Comparison of ENCODE assay signal across 8 cellular contexts in genomic region chr16:68396481-68396880, GRCh38. TPM values are rescaled to one million over a fixed set of nuclear protein-coding genes. Genes with fewer than 3 reads are reported as not detected.
DNase-seq lines count a peak whose midpoint lies in the region; ATAC-seq and TF ChIP-seq lines count a peak whose summit lies in the region.

No MANE protein-coding gene starts in this region.

- no peaks in the 10 kb centered on the region for H3K79me1 ChIP-seq in neuronal stem cell (ENCODE audit: low read depth, low read length)

- POLR2A ChIA-PET in CD8-positive, alpha-beta T cell (lab: Charles Lee): interaction anchor here (0.7 to 1.6 kb wide), 3 partner anchors 74 to 125 kb away, joined by 3 to 5 read pairs (median 4); no protein-coding TSS in a partner anchor
- POLR2A ChIA-PET in HCT116 (lab: Charles Lee): no interaction called here

- H4K91ac ChIP-seq in neuronal stem cell (ENCODE audit: low read depth, low read length, poor library complexity): no peak overlapping the region

- no peak overlapping the region for H3K14ac ChIP-seq in neuronal stem cell (ENCODE audit: low read length)

- no TSS peak for BruUV-seq in HCT116 (replicated peaks; lab: Mats Ljungman, UMichigan)

- no peaks in the 10 kb centered on the region for H3K9me3 Mint-ChIP-seq in CD8-positive, alpha-beta T cell

- H2BK120ac ChIP-seq in neuronal stem cell (ENCODE audit: low read depth, low read length): no peak overlapping the region

- no peak overlapping the region for H3K27ac ChIP-seq in CD8-positive, alpha-beta T cell (ENCODE audit: low read depth, low read length)
- no peak overlapping the region for H3K27ac ChIP-seq in HCT116 (ENCODE audit: low read depth, low read length)
- no peak overlapping the region for H3K27ac ChIP-seq in neuronal stem cell (replicated peaks; ENCODE audit: low read length)

- H3K9ac ChIP-seq in HCT116 (ENCODE audit: low read length): no peak overlapping the region
- H3K9ac ChIP-seq in neuronal stem cell (ENCODE audit: low read depth, low read length, poor library complexity): no peak overlapping the region

- TF ChIP-seq CTCF in CD8-positive, alpha-beta T cell (IDR thresholded peaks at IDR 0.05): peak; percentile 75
- TF ChIP-seq CTCF in HCT116 (IDR thresholded peaks at IDR 0.05 in 2 of 3, conservative IDR thresholded peaks at IDR 0.05 in 1 of 3; ENCODE audit: borderline replicate concordance in 1 of 3, insufficient read depth in 1 of 3, low read depth in 2 of 3, low read length in 2 of 3) (peak; percentile 68 to 96 (median 73)), WI38 (IDR thresholded peaks at IDR 0.05; ENCODE audit: low read depth, low read length) (peak; percentile 75)

- H2BK5ac ChIP-seq in neuronal stem cell (ENCODE audit: low read length): no peak overlapping the region

- no peaks in the 10 kb centered on the region for H3K36me3 Mint-ChIP-seq in CD8-positive, alpha-beta T cell

- H3K27me3 ChIP-seq in CD8-positive, alpha-beta T cell (ENCODE audit: insufficient read depth, low read length): no peaks in the 10 kb centered on the region
- H3K27me3 ChIP-seq in HCT116 (ENCODE audit: insufficient read depth, low read length) (no peaks in the 10 kb centered on the region), neuronal stem cell (ENCODE audit: control insufficient read depth in 3 of 3, insufficient read depth in 3 of 3, low read depth in 1 of 3, low read length in 3 of 3) (peaks cover 0 to 20% (median 0%) of the 10 kb centered on the region in 3 experiments)

- H3K4me1 Mint-ChIP-seq in CD8-positive, alpha-beta T cell (ENCODE audit: low read depth): peaks cover 17% of the 10 kb centered on the region

- no peak overlapping the region for H2BK15ac ChIP-seq in neuronal stem cell (ENCODE audit: low read length)

- H3K4ac ChIP-seq in neuronal stem cell (ENCODE audit: low read length): no peak overlapping the region

- H3K27me3 Mint-ChIP-seq in CD8-positive, alpha-beta T cell (ENCODE audit: low read depth): no peaks in the 10 kb centered on the region

- H3K79me2 ChIP-seq in HCT116 (ENCODE audit: insufficient read depth, low read length): no peaks in the 10 kb centered on the region

- H3K36me3 ChIP-seq in CD8-positive, alpha-beta T cell (ENCODE audit: insufficient read depth, low read length): no peaks in the 10 kb centered on the region
- H3K36me3 ChIP-seq in HCT116 (ENCODE audit: control insufficient read depth in 1 of 2, insufficient read depth in 2 of 2, low read length in 2 of 2) (no peaks in the 10 kb centered on the region), neuronal stem cell (replicated peaks in 1 of 2; ENCODE audit: control insufficient read depth in 2 of 2, insufficient read depth in 2 of 2, low read length in 2 of 2) (no peaks in the 10 kb centered on the region)

- RAD21 ChIA-PET in HCT116 (lab: Charles Lee; ENCODE audit: low non-redundant PET in 1 of 2, low total read pairs in 2 of 2, uncharacterized antibody in 2 of 2, unreplicated experiment in 2 of 2): no interaction called here

- peak; percentile 82 for ATAC-seq in CD8-positive, alpha-beta T cell
- ATAC-seq in HCT116 (peak; percentile 84), GM18520 (IDR thresholded peaks at IDR 0.05; ENCODE audit: unreplicated experiment) (no peak), GM19395 (IDR thresholded peaks at IDR 0.05; ENCODE audit: unreplicated experiment) (no peak)

- peak; percentile 73 for TF ChIP-seq RAD21 in HCT116 (IDR thresholded peaks at IDR 0.05; ENCODE audit: low read depth)

- no peak overlapping the region for H2BK12ac ChIP-seq in neuronal stem cell (ENCODE audit: low read length)

- no peak overlapping the region for H3K4me2 ChIP-seq in HCT116 (ENCODE audit: low read length)
- H3K4me2 ChIP-seq in neuronal stem cell (ENCODE audit: insufficient read depth, low read length, poor library complexity, severe bottlenecking): no peak overlapping the region

- no peak overlapping the region for H3K4me3 Mint-ChIP-seq in CD8-positive, alpha-beta T cell

- CTCF ChIA-PET in CD8-positive, alpha-beta T cell (lab: Charles Lee): interaction anchor here (0.6 to 11.3 kb wide), 50 partner anchors 9 to 728 kb away, joined by 3 to 360 read pairs (median 5); no protein-coding TSS in a partner anchor
- CTCF ChIA-PET in HCT116 (lab: Charles Lee): interaction anchor here (0.6 to 5.4 kb wide), 7 partner anchors 9 to 124 kb away, joined by 3 to 27 read pairs (median 3); no protein-coding TSS in a partner anchor

- peak in 6 of 7 experiments; percentile 32 to 74 (median 57) for DNase-seq in CD8-positive, alpha-beta T cell
- DNase-seq in HCT116 (ENCODE audit: low read depth, low spot score): peak; percentile 44
- peak; percentile 49 to 69 for DNase-seq in dermis microvascular lymphatic vessel endothelial cell (ENCODE audit: low read depth in 2 of 2)
- no peak for DNase-seq in neuronal stem cell (ENCODE audit: low spot score)
- no peak for DNase-seq in GF-D8 (lab: John Stamatoyannopoulos, UW)

- WGBS in neuronal stem cell (ENCODE audit: extremely low coverage in 2 of 2, insufficient read length in 2 of 2, insufficient replicate concordance in 1 of 2), 2 donors: no CpG with 5 or more reads among the region's 6 CpGs

- no peak overlapping the region for H3K23ac ChIP-seq in neuronal stem cell (ENCODE audit: low read depth, low read length, poor library complexity)

- peaks cover 18% of the 10 kb centered on the region for H3K4me1 ChIP-seq in CD8-positive, alpha-beta T cell (ENCODE audit: insufficient read depth, low read length)
- H3K4me1 ChIP-seq in HCT116 (ENCODE audit: control insufficient read depth in 1 of 2, insufficient read depth in 2 of 2, low read length in 2 of 2) (peaks cover 0 to 16% of the 10 kb centered on the region in 2 experiments; a peak in 2 of 4 replicates), neuronal stem cell (ENCODE audit: control insufficient read depth in 2 of 2, insufficient read depth in 1 of 2, low read depth in 1 of 2, low read length in 2 of 2) (no peaks in the 10 kb centered on the region)

- H3K4me3 ChIP-seq in CD8-positive, alpha-beta T cell (ENCODE audit: low read depth, low read length): no peak overlapping the region
- H3K4me3 ChIP-seq in HCT116 (replicated peaks in 1 of 2; ENCODE audit: low read depth in 1 of 2, low read length in 2 of 2) (no peak overlapping the region), WI38 (ENCODE audit: low read depth, low read length) (no peak overlapping the region), neuronal stem cell (ENCODE audit: low read length in 2 of 2) (no peak overlapping the region)

- no peak for TF ChIP-seq POLR2A in HCT116 (IDR thresholded peaks at IDR 0.05; ENCODE audit: borderline replicate concordance, extremely low read depth, insufficient read depth, insufficient read length)

- H3K27ac Mint-ChIP-seq in CD8-positive, alpha-beta T cell: no peak overlapping the region

- no peaks in the 10 kb centered on the region for H3K9me3 ChIP-seq in CD8-positive, alpha-beta T cell (ENCODE audit: low read length)
- H3K9me3 ChIP-seq in HCT116 (ENCODE audit: control insufficient read depth in 1 of 2, insufficient read depth in 1 of 2, low read depth in 1 of 2, low read length in 2 of 2) (no peaks in the 10 kb centered on the region), neuronal stem cell (replicated peaks in 1 of 2; ENCODE audit: control insufficient read depth in 2 of 2, insufficient read depth in 1 of 2, low read depth in 1 of 2, low read length in 2 of 2) (no peaks in the 10 kb centered on the region)

- H2AFZ ChIP-seq in HCT116 (ENCODE audit: low read depth, low read length, poor library complexity, severe bottlenecking) (no peak overlapping the region), neuronal stem cell (ENCODE audit: low read length) (peak overlapping the region; percentile 5)

- intact Hi-C loops in CD8-positive, alpha-beta T cell (cut with DNase I, micrococcal nuclease): loop anchor here (1.0 to 10.0 kb wide), 5 partner anchors 22 to 738 kb away; partner anchors contain the start of genes CHTF8 (in 1 of the 2) and UTP4 (in 1 of the 2)
- intact Hi-C loops in HCT116 (cut with micrococcal nuclease): loop anchor here (1.0 kb wide), 1 partner anchor 114 kb away; no protein-coding TSS in a partner anchor

- no peak overlapping the region for H4K8ac ChIP-seq in neuronal stem cell (ENCODE audit: low read depth, low read length)

- no peak overlapping the region for H3K18ac ChIP-seq in neuronal stem cell (ENCODE audit: low read length)

- no peak overlapping the region for H2AK5ac ChIP-seq in neuronal stem cell (ENCODE audit: low read depth, low read length)

- H3K9me2 ChIP-seq in HCT116 (ENCODE audit: insufficient read depth): no peaks in the 10 kb centered on the region

- H4K20me1 ChIP-seq in HCT116 (ENCODE audit: insufficient read depth): no peaks in the 10 kb centered on the region

TF ChIP-seq in HCT116, 20 proteins besides CTCF, POLR2A, EP300 and RAD21:
- TF ChIP-seq YY1 (IDR thresholded peaks at IDR 0.05; ENCODE audit: extremely low read depth, insufficient replicate concordance, low read depth, low read length) (no peak), TCF7L2 (IDR thresholded peaks at IDR 0.05; ENCODE audit: borderline replicate concordance, extremely low read depth, insufficient read depth, insufficient read length) (peak; percentile 34), EZH2phosphoT487 (IDR thresholded peaks at IDR 0.05; ENCODE audit: borderline replicate concordance) (no peak), MAX (IDR thresholded peaks at IDR 0.05) (no peak), SRF (IDR thresholded peaks at IDR 0.05; ENCODE audit: low read depth) (no peak)

RNA-seq across cellular contexts. Expression of gene SMPD3, which starts 51.8 kb away (rescaled TPM):
- under 1 TPM; 0.24 to 0.25 TPM for total RNA-seq in CD8-positive, alpha-beta T cell
- total RNA-seq in HCT116 (2021; ENCODE audit: unreplicated experiment): 0.89 TPM
- polyA plus RNA-seq in HCT116 (2012): 1.8 and 2.2 TPM in 2 replicates
- under 0.01 TPM in 2 replicates for total RNA-seq in dermis microvascular lymphatic vessel endothelial cell
- 0.21 TPM for polyA plus RNA-seq in neuronal stem cell (2013, experiment 1 of 2)
- polyA plus RNA-seq in neuronal stem cell (2013, experiment 2 of 2): 0.15 TPM

Comparison
In these comparisons a context has a peak if more than half of its experiments do, and no peak if none do; other contexts are left out.
1. ATAC-seq: peak in CD8-positive, alpha-beta T cell (single experiment) and HCT116 (single experiment); none in GM18520 (single experiment) and GM19395 (single experiment).
2. DNase-seq: peak in CD8-positive, alpha-beta T cell (6 of 7), HCT116 (single experiment) and dermis microvascular lymphatic vessel endothelial cell (2 of 2); none in neuronal stem cell (single experiment) and GF-D8 (single experiment).
3. Peak in every context shown above with its lines, with median percentiles within 50 percentile points of each other: CTCF ChIP-seq.